Comparison of ENCODE assay signal across 15 cellular contexts in the genomic region with DNA sequence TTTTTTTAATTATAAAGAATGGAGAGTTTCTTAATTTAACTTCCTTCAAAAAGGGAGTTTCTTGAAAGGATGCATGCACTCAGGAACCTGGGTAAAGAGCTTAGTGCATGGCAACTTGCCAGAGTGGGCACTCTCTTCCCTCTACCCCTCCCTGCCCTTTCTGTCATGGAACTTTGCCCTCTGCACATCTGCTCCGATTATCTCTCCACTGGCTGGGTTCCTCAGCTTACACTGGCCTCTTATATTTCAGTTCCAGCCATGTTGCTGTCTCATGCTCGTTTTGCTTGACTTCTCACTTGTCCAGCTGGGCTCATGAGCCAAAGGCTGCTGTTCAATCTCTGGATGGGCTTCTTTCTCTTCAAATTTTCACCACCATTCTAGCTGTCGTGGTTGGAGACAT.
"Had no signal": no experiment of that assay in that cellular context is flagged by ENCODE, and none has a peak within 500 bp of the region (broad histone marks: within the 10 kb centered on the region; RNA-seq: fewer than 3 reads in every experiment).

No MANE protein-coding gene starts in this region.

- ATAC-seq: activated CD4-positive, CD25-positive, alpha-beta regulatory T cell treated with anti-CD3 and anti-CD28 coated beads, Interleukin-2, amount 50 U/mL, for 24 hours; activated naive CD8-positive, alpha-beta T cell treated with anti-CD3 and anti-CD28 coated beads, Interleukin-2, amount 50 U/mL, for 24 hours; heart right ventricle; left cardiac atrium; pancreas had no signal

- H3K27ac ChIP-seq: ascending aorta, heart right ventricle, pancreas, thyroid gland had no signal

- H3K9me3 ChIP-seq: ascending aorta, heart right ventricle, pancreas, thyroid gland had no signal

- DNase-seq: activated naive CD4-positive, alpha-beta T cell treated with anti-CD3 and anti-CD28 coated beads for 36 hours; activated naive CD8-positive, alpha-beta T cell treated with anti-CD3 and anti-CD28 coated beads, Interleukin-2, amount 50 U/mL, for 24 hours; endodermal cell; heart right ventricle; left cardiac atrium; naive B cell; pancreas; stimulated activated CD4-positive, alpha-beta T cell treated with anti-CD3 and anti-CD28 coated beads, Interleukin-12 subunit alpha, Interleukin-12 subunit beta, amount 100 ng/mL, for 4 hours; stimulated activated CD4-positive, alpha-beta T cell treated with anti-CD3 and anti-CD28 coated beads, Interleukin-2, amount 100 ng/mL, for 24 hours; T-helper 9 cell; thyroid gland had no signal

- H3K36me3 ChIP-seq: ascending aorta, heart right ventricle, pancreas, thyroid gland had no signal

- H3K27me3 ChIP-seq: ascending aorta, heart right ventricle, pancreas, thyroid gland had no signal

- H3K4me1 Mint-ChIP-seq: activated naive CD8-positive, alpha-beta T cell treated with anti-CD3 and anti-CD28 coated beads, Interleukin-2, amount 50 U/mL, for 24 hours; endodermal cell; naive B cell had no signal

- H3K9me3 Mint-ChIP-seq: activated naive CD4-positive, alpha-beta T cell treated with anti-CD3 and anti-CD28 coated beads for 36 hours; activated naive CD8-positive, alpha-beta T cell treated with anti-CD3 and anti-CD28 coated beads, Interleukin-2, amount 50 U/mL, for 24 hours; endodermal cell had no signal

- H3K4me1 ChIP-seq: ascending aorta, heart right ventricle, pancreas, thyroid gland had no signal

- H3K36me3 Mint-ChIP-seq: naive B cell had no signal

- H3K27ac Mint-ChIP-seq: activated naive CD4-positive, alpha-beta T cell treated with anti-CD3 and anti-CD28 coated beads for 36 hours; activated naive CD8-positive, alpha-beta T cell treated with anti-CD3 and anti-CD28 coated beads, Interleukin-2, amount 50 U/mL, for 24 hours; activated T-helper 2 cell treated with anti-CD3 and anti-CD28 coated beads, Interferon-gamma antibody, Interleukin-2, Interleukin-4, amounts not matched to agents 10 μg/mL and 5 μg/mL and 100 μg/mL, durations not matched to agents 14 hours and 24 hours and 36 hours; endodermal cell; naive B cell had no signal

- H3K4me3 Mint-ChIP-seq: activated naive CD4-positive, alpha-beta T cell treated with anti-CD3 and anti-CD28 coated beads for 36 hours; activated naive CD8-positive, alpha-beta T cell treated with anti-CD3 and anti-CD28 coated beads, Interleukin-2, amount 50 U/mL, for 24 hours; endodermal cell; naive B cell had no signal

- H3K4me3 ChIP-seq: ascending aorta, heart right ventricle, lung, pancreas, thyroid gland had no signal
